Comparison of ENCODE assay signal across 1 cellular context in the genomic region with DNA sequence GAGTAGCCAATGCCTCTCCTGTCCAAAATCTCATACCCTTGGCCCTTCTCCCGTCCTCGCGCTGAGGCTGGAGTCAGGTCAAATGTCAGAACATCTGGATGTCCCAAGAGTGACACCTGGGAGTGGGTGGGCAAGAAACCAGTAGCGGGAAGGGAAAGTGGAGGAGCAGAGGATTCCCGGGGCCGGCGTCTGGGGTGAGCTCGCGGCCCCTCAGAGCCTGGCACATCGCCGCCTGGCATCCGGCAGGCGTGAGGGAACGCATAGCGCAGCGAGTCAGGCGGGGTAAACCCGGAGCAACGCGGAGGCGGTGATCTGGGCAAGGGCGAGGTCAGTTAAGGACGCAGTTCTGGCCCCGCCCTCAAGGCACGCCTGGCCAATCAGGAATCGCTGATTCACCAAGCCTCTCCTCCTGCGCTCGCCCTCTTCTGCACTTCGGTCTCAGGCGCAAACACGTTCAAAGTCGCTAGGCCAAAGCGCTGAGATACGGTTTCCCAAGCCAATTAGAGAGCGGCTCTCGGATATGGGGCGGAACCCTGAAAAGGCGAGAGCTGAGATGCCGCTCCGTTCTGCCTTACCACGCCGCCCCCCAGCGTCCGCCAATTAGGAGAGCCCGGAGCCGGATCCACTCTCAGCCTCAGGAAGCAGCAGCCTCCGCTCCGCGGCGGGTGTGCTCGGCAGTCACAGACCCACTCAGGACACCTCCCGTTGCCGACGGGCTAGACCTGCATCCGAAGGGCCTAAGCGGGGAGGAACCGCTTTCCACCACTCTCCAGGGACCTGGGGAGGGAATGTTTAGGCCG.
A peak's percentile ranks its signal among the peaks of the same experiment; 100 is the strongest.
TF ChIP-seq lines count a peak whose summit lies in the region.

No MANE protein-coding gene starts in this region.

TF ChIP-seq in HEK293, 187 proteins besides CTCF, POLR2A, EP300 and RAD21 (continued from another document and continues in another):
- peak; percentile 71 for TF ChIP-seq GLIS2 (tag by site-specific recombination; IDR thresholded peaks at IDR 0.05)
- no peak for TF ChIP-seq ZNF747 (tag by site-specific recombination; IDR thresholded peaks at IDR 0.05)
- no peak for TF ChIP-seq ZNF184 (tag by site-specific recombination; IDR thresholded peaks at IDR 0.05)
- no peak for TF ChIP-seq ZNF549 (tag by site-specific recombination; IDR thresholded peaks at IDR 0.05)
- TF ChIP-seq, protein P1, sequence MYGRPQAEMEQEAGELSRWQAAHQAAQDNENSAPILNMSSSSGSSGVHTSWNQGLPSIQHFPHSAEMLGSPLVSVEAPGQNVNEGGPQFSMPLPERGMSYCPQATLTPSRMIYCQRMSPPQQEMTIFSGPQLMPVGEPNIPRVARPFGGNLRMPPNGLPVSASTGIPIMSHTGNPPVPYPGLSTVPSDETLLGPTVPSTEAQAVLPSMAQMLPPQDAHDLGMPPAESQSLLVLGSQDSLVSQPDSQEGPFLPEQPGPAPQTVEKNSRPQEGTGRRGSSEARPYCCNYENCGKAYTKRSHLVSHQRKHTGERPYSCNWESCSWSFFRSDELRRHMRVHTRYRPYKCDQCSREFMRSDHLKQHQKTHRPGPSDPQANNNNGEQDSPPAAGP (tag by site-specific recombination; IDR thresholded peaks at IDR 0.05) = no peak
- no peak for TF ChIP-seq ZNF423 (tag by site-specific recombination; IDR thresholded peaks at IDR 0.05)
- TF ChIP-seq, protein P2, sequence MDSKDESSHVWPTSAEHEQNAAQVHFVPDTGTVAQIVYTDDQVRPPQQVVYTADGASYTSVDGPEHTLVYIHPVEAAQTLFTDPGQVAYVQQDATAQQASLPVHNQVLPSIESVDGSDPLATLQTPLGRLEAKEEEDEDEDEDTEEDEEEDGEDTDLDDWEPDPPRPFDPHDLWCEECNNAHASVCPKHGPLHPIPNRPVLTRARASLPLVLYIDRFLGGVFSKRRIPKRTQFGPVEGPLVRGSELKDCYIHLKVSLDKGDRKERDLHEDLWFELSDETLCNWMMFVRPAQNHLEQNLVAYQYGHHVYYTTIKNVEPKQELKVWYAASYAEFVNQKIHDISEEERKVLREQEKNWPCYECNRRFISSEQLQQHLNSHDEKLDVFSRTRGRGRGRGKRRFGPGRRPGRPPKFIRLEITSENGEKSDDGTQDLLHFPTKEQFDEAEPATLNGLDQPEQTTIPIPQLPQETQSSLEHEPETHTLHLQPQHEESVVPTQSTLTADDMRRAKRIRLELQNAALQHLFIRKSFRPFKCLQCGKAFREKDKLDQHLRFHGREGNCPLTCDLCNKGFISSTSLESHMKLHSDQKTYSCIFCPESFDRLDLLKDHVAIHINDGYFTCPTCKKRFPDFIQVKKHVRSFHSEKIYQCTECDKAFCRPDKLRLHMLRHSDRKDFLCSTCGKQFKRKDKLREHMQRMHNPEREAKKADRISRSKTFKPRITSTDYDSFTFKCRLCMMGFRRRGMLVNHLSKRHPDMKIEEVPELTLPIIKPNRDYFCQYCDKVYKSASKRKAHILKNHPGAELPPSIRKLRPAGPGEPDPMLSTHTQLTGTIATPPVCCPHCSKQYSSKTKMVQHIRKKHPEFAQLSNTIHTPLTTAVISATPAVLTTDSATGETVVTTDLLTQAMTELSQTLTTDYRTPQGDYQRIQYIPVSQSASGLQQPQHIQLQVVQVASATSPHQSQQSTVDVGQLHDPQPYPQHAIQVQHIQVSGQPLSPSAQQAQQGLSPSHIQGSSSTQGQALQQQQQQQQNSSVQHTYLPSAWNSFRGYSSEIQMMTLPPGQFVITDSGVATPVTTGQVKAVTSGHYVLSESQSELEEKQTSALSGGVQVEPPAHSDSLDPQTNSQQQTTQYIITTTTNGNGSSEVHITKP (tag by site-specific recombination; IDR thresholded peaks at IDR 0.05) = peak; percentile 86
- TF ChIP-seq, protein P3, sequence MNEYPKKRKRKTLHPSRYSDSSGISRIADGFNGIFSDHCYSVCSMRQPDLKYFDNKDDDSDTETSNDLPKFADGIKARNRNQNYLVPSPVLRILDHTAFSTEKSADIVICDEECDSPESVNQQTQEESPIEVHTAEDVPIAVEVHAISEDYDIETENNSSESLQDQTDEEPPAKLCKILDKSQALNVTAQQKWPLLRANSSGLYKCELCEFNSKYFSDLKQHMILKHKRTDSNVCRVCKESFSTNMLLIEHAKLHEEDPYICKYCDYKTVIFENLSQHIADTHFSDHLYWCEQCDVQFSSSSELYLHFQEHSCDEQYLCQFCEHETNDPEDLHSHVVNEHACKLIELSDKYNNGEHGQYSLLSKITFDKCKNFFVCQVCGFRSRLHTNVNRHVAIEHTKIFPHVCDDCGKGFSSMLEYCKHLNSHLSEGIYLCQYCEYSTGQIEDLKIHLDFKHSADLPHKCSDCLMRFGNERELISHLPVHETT (tag by site-specific recombination; IDR thresholded peaks at IDR 0.05) = 0 out of 2 replicates have a peak, but pooled peaks have one; percentile 22
- TF ChIP-seq ZNF501 (tag by site-specific recombination; IDR thresholded peaks at IDR 0.05) = 0 out of 2 replicates have a peak, but pooled peaks have one; percentile 28
- peak; percentile 28; the same call in 1 of the 2 replicates for TF ChIP-seq ZBTB8A (tag by site-specific recombination; IDR thresholded peaks at IDR 0.05)
- no peak for TF ChIP-seq ZNF37A (tag by site-specific recombination; IDR thresholded peaks at IDR 0.05)
- peak; percentile 65; the same call in 1 of the 2 replicates for TF ChIP-seq EGR2 (tag by site-specific recombination; IDR thresholded peaks at IDR 0.05; ENCODE audit: low read depth)
- TF ChIP-seq ZNF654 (tag by site-specific recombination; IDR thresholded peaks at IDR 0.05; ENCODE audit: low read depth) = no peak
- TF ChIP-seq, protein P4, sequence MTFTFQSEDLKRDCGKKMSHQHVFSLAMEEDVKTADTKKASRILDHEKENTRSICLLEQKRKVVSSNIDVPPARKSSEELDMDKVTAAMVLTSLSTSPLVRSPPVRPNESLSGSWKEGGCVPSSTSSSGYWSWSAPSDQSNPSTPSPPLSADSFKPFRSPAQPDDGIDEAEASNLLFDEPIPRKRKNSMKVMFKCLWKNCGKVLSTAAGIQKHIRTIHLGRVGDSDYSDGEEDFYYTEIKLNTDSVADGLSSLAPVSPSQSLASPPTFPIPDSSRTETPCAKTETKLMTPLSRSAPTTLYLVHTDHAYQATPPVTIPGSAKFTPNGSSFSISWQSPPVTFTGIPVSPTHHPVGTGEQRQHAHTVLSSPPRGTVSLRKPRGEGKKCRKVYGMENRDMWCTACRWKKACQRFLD (tag by site-specific recombination; IDR thresholded peaks at IDR 0.05) = no peak
- TF ChIP-seq ZNF555 (tag by site-specific recombination; conservative IDR thresholded peaks at IDR 0.05) = no peak
- peak; percentile 96 for TF ChIP-seq IKZF3 (tag by site-specific recombination; IDR thresholded peaks at IDR 0.05)
- TF ChIP-seq, protein P5, sequence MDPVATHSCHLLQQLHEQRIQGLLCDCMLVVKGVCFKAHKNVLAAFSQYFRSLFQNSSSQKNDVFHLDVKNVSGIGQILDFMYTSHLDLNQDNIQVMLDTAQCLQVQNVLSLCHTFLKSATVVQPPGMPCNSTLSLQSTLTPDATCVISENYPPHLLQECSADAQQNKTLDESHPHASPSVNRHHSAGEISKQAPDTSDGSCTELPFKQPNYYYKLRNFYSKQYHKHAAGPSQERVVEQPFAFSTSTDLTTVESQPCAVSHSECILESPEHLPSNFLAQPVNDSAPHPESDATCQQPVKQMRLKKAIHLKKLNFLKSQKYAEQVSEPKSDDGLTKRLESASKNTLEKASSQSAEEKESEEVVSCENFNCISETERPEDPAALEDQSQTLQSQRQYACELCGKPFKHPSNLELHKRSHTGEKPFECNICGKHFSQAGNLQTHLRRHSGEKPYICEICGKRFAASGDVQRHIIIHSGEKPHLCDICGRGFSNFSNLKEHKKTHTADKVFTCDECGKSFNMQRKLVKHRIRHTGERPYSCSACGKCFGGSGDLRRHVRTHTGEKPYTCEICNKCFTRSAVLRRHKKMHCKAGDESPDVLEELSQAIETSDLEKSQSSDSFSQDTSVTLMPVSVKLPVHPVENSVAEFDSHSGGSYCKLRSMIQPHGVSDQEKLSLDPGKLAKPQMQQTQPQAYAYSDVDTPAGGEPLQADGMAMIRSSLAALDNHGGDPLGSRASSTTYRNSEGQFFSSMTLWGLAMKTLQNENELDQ (tag by site-specific recombination; IDR thresholded peaks at IDR 0.05; ENCODE audit: low read depth) = no peak
- no peak for TF ChIP-seq KLF7 (tag by site-specific recombination; IDR thresholded peaks at IDR 0.05; ENCODE audit: borderline replicate concordance)
- TF ChIP-seq ZNF561 (tag by site-specific recombination; IDR thresholded peaks at IDR 0.05; ENCODE audit: borderline replicate concordance) = peak; percentile 99
- TF ChIP-seq ZNF530 (tag by site-specific recombination; IDR thresholded peaks at IDR 0.05; ENCODE audit: low read depth) = no peak
- TF ChIP-seq, protein P6, sequence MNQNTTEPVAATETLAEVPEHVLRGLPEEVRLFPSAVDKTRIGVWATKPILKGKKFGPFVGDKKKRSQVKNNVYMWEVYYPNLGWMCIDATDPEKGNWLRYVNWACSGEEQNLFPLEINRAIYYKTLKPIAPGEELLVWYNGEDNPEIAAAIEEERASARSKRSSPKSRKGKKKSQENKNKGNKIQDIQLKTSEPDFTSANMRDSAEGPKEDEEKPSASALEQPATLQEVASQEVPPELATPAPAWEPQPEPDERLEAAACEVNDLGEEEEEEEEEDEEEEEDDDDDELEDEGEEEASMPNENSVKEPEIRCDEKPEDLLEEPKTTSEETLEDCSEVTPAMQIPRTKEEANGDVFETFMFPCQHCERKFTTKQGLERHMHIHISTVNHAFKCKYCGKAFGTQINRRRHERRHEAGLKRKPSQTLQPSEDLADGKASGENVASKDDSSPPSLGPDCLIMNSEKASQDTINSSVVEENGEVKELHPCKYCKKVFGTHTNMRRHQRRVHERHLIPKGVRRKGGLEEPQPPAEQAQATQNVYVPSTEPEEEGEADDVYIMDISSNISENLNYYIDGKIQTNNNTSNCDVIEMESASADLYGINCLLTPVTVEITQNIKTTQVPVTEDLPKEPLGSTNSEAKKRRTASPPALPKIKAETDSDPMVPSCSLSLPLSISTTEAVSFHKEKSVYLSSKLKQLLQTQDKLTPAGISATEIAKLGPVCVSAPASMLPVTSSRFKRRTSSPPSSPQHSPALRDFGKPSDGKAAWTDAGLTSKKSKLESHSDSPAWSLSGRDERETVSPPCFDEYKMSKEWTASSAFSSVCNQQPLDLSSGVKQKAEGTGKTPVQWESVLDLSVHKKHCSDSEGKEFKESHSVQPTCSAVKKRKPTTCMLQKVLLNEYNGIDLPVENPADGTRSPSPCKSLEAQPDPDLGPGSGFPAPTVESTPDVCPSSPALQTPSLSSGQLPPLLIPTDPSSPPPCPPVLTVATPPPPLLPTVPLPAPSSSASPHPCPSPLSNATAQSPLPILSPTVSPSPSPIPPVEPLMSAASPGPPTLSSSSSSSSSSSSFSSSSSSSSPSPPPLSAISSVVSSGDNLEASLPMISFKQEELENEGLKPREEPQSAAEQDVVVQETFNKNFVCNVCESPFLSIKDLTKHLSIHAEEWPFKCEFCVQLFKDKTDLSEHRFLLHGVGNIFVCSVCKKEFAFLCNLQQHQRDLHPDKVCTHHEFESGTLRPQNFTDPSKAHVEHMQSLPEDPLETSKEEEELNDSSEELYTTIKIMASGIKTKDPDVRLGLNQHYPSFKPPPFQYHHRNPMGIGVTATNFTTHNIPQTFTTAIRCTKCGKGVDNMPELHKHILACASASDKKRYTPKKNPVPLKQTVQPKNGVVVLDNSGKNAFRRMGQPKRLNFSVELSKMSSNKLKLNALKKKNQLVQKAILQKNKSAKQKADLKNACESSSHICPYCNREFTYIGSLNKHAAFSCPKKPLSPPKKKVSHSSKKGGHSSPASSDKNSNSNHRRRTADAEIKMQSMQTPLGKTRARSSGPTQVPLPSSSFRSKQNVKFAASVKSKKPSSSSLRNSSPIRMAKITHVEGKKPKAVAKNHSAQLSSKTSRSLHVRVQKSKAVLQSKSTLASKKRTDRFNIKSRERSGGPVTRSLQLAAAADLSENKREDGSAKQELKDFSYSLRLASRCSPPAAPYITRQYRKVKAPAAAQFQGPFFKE (tag by site-specific recombination; IDR thresholded peaks at IDR 0.05; ENCODE audit: borderline replicate concordance) = no peak
- no peak for TF ChIP-seq KLF16 (tag by site-specific recombination; IDR thresholded peaks at IDR 0.05)
- TF ChIP-seq ZFP37 (tag by site-specific recombination; IDR thresholded peaks at IDR 0.05) = no peak
- TF ChIP-seq, protein P7, sequence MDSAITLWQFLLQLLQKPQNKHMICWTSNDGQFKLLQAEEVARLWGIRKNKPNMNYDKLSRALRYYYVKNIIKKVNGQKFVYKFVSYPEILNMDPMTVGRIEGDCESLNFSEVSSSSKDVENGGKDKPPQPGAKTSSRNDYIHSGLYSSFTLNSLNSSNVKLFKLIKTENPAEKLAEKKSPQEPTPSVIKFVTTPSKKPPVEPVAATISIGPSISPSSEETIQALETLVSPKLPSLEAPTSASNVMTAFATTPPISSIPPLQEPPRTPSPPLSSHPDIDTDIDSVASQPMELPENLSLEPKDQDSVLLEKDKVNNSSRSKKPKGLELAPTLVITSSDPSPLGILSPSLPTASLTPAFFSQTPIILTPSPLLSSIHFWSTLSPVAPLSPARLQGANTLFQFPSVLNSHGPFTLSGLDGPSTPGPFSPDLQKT (IDR thresholded peaks at IDR 0.05; ENCODE audit: borderline replicate concordance, low read depth, low read length) = no peak
- TF ChIP-seq, protein P8, sequence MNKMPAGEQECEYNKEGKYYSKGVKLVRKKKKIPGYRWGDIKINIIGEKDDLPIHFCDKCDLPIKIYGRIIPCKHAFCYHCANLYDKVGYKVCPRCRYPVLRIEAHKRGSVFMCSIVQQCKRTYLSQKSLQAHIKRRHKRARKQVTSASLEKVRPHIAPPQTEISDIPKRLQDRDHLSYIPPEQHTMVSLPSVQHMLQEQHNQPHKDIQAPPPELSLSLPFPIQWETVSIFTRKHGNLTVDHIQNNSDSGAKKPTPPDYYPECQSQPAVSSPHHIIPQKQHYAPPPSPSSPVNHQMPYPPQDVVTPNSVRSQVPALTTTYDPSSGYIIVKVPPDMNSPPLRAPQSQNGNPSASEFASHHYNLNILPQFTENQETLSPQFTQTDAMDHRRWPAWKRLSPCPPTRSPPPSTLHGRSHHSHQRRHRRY (tag by site-specific recombination; IDR thresholded peaks at IDR 0.05) = no peak
- 0 out of 2 replicates have a peak, but pooled peaks have one; percentile 36 for TF ChIP-seq ZSCAN30 (tag by site-specific recombination; IDR thresholded peaks at IDR 0.05)
- TF ChIP-seq HOXD13 (CRISPR knock-in tag; IDR thresholded peaks at IDR 0.05; ENCODE audit: borderline replicate concordance) = no peak
- peak; percentile 97 for TF ChIP-seq ZNF610 (tag by site-specific recombination; IDR thresholded peaks at IDR 0.05; ENCODE audit: borderline replicate concordance)
- peak; percentile 36; the same call in 1 of the 2 replicates for TF ChIP-seq KLF8 (tag by site-specific recombination; IDR thresholded peaks at IDR 0.05)
- TF ChIP-seq SCRT1 (tag by site-specific recombination; IDR thresholded peaks at IDR 0.05; ENCODE audit: borderline replicate concordance) = no peak
- no peak for TF ChIP-seq ZNF132 (tag by site-specific recombination; IDR thresholded peaks at IDR 0.05; ENCODE audit: borderline replicate concordance)
- TF ChIP-seq, protein P9, sequence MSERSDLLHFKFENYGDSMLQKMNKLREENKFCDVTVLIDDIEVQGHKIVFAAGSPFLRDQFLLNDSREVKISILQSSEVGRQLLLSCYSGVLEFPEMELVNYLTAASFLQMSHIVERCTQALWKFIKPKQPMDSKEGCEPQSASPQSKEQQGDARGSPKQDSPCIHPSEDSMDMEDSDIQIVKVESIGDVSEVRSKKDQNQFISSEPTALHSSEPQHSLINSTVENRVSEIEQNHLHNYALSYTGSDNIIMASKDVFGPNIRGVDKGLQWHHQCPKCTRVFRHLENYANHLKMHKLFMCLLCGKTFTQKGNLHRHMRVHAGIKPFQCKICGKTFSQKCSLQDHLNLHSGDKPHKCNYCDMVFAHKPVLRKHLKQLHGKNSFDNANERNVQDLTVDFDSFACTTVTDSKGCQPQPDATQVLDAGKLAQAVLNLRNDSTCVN (tag by site-specific recombination; optimal IDR thresholded peaks at IDR 0.05) = peak; percentile 59
- no peak for TF ChIP-seq ZNF510 (tag by site-specific recombination; IDR thresholded peaks at IDR 0.05; ENCODE audit: insufficient replicate concordance)
- no peak for TF ChIP-seq OSR2 (tag by site-specific recombination; IDR thresholded peaks at IDR 0.05)
- no peak for TF ChIP-seq ZSCAN16 (tag by site-specific recombination; IDR thresholded peaks at IDR 0.05)
